Comparison of ENCODE assay signal across 16 cellular contexts in the genomic region with DNA sequence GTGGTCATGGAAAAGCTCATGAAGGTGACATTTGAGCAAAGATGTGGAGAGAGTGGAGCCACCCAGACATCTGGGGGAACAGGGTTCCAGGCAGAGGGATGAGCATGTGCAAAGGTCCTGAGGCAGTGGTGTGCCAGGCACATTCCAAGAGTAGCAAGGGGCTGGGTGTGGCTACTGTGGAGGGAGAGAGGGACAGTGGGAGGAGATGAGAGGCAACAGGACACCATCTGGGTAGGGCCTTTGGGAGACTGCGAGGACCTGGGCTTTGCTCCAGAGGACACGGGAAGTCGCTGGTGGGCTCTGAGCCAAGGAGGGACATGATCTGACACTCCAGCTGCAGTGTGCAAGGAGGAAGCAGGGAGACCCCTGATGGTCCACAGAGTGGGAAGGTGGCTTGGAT. TPM values are rescaled to one million over a fixed set of nuclear protein-coding genes. Genes with fewer than 3 reads are reported as not detected.
DNase-seq lines count a peak whose midpoint lies in the region; ATAC-seq and TF ChIP-seq lines count a peak whose summit lies in the region.
"Had no signal": no experiment of that assay in that cellular context is flagged by ENCODE, and none has a peak within 500 bp of the region (broad histone marks: within the 10 kb centered on the region; RNA-seq: fewer than 3 reads in every experiment).

No MANE protein-coding gene starts in this region.

- peaks cover 13% of the 10 kb centered on the region for H3F3A ChIP-seq in GM23248 (ENCODE audit: insufficient read depth)

- H3K4me1 ChIP-seq in GM23248 (ENCODE audit: insufficient read depth) (peaks cover 24% of the 10 kb centered on the region), adipocyte (ENCODE audit: control insufficient read depth, insufficient read depth, low read length) (peaks cover 54% of the 10 kb centered on the region), skeletal muscle tissue (ENCODE audit: control insufficient read depth in 3 of 3, insufficient read depth in 3 of 3, low read length in 3 of 3) (peaks cover 18 to 22% (median 19%) of the 10 kb centered on the region in 3 donors), prostate gland (replicated peaks) (peaks cover 3% of the 10 kb centered on the region)

- no peaks in the 10 kb centered on the region for H3K79me2 ChIP-seq in GM23248 (ENCODE audit: insufficient read depth)

- H3K36me3 ChIP-seq in GM23248 (ENCODE audit: low read depth) (no peaks in the 10 kb centered on the region), adipocyte (ENCODE audit: control insufficient read depth, insufficient read depth, low read length, severe bottlenecking) (no peaks in the 10 kb centered on the region), skeletal muscle tissue (ENCODE audit: control insufficient read depth in 3 of 3, insufficient read depth in 3 of 3, low read length in 3 of 3) (peaks cover 0 to 2% (median 0%) of the 10 kb centered on the region in 3 donors), prostate gland (no peaks in the 10 kb centered on the region)
- H3K36me3 ChIP-seq: thoracic aorta had no signal

- intact Hi-C loops in left ventricle myocardium superior (cut with micrococcal nuclease) (no loop called here), prostate gland (cut with DNase I) (no loop called here)

- peak overlapping the region; percentile 86 for H3K27ac ChIP-seq in GM23248
- peak overlapping the region; percentile 75 for H3K27ac ChIP-seq in skeletal muscle tissue (ENCODE audit: low read depth, low read length)
- no peak overlapping the region for H3K27ac ChIP-seq in prostate gland
- H3K27ac ChIP-seq: thoracic aorta had no signal

- in situ Hi-C loops in GM23248 (cut with MboI): no loop called here

- H3K9me3 ChIP-seq in GM23248 (ENCODE audit: low read depth) (no peaks in the 10 kb centered on the region), adipocyte (ENCODE audit: control insufficient read depth, low read length) (peaks cover 2% of the 10 kb centered on the region), skeletal muscle tissue (ENCODE audit: control insufficient read depth in 3 of 3, low read length in 3 of 3) (no peaks in the 10 kb centered on the region), prostate gland (no peaks in the 10 kb centered on the region)
- H3K9me3 ChIP-seq: thoracic aorta had no signal

- TF ChIP-seq POLR2A in prostate gland (IDR thresholded peaks at IDR 0.05): no peak

- DNase-seq in GM23248 (no peak), adipocyte (ENCODE audit: low read depth) (no peak), left ventricle myocardium superior (peak; percentile 84), prostate gland (ENCODE audit: low spot score) (no peak), D341Med (ENCODE audit: low spot score) (no peak)
- DNase-seq: activated CD4-positive, alpha-beta T cell treated with anti-CD3 and anti-CD28 coated beads, Interleukin-2, amount 50 U/mL, for 4 hours; activated T-cell treated with anti-CD3 and anti-CD28 coated beads, Interleukin-2, amount 50 U/mL, for 1 hour; MM.1S; NCI-H2081 treated with DMSO at 0.1 percent for 48 hours; retina; stimulated activated CD4-positive, alpha-beta T cell treated with anti-CD3 and anti-CD28 coated beads, Interleukin-2, amount 100 ng/mL, for 48 hours had no signal

- WGBS in GM23248 (ENCODE audit: low coverage in 1 of 2, low lambda C conversion rate in 2 of 2, missing lambda C conversion rate in 2 of 2), 2 experiments: 11 to 31% methylated on average over 3 of the region's 3 CpGs
- 24% methylated on average over 3 of the region's 3 CpGs for WGBS in prostate gland

- H3K27me3 ChIP-seq in GM23248 (replicated peaks; ENCODE audit: insufficient read depth) (no peaks in the 10 kb centered on the region), adipocyte (replicated peaks; ENCODE audit: control insufficient read depth, insufficient read depth, low read length) (no peaks in the 10 kb centered on the region), skeletal muscle tissue (ENCODE audit: control insufficient read depth in 3 of 3, insufficient read depth in 3 of 3, low read length in 3 of 3) (no peaks in the 10 kb centered on the region), prostate gland (replicated peaks; ENCODE audit: insufficient read depth) (no peaks in the 10 kb centered on the region)

- H3K9me2 ChIP-seq in GM23248 (ENCODE audit: insufficient read depth): no peaks in the 10 kb centered on the region

- H3K9ac ChIP-seq in GM23248 (peak overlapping the region; percentile 67), adipocyte (ENCODE audit: low read length) (peak overlapping the region; percentile 52), skeletal muscle tissue (ENCODE audit: low read depth in 1 of 3, low read length in 3 of 3) (peak overlapping the region in 1 of 3 donors; percentile 33)

- ATAC-seq in left ventricle myocardium superior (peak; percentile 44), HG02884 (IDR thresholded peaks at IDR 0.05; ENCODE audit: unreplicated experiment) (no peak), HG03159 (IDR thresholded peaks at IDR 0.05; ENCODE audit: unreplicated experiment) (no peak)
- ATAC-seq: HCT116 had no signal

- peak overlapping the region; percentile 69 for H2AFZ ChIP-seq in GM23248

- H4K20me1 ChIP-seq in GM23248 (ENCODE audit: insufficient read depth): no peaks in the 10 kb centered on the region

- TF ChIP-seq CTCF in prostate gland (IDR thresholded peaks at IDR 0.05): no peak

- H3K4me3 ChIP-seq in GM23248: no peak overlapping the region
- peak overlapping the region; percentile 50 for H3K4me3 ChIP-seq in adipocyte (ENCODE audit: low read length)
- no peak overlapping the region for H3K4me3 ChIP-seq in skeletal muscle tissue (ENCODE audit: low read length in 3 of 3)
- H3K4me3 ChIP-seq in prostate gland: no peak overlapping the region
- H3K4me3 ChIP-seq: thoracic aorta had no signal

- no peak overlapping the region for H3K4me2 ChIP-seq in GM23248 (ENCODE audit: unreplicated experiment)

RNA-seq across cellular contexts. Expression of gene MED9, which starts 56.8 kb away (rescaled TPM):
- 9.6 and 10.3 TPM in 2 replicates for total RNA-seq in GM23248 (2014; rRNA removed; shearing (Covaris generic))
- polyA plus RNA-seq in GM23248 (2016; fragmentation: Nextera tagmentation; extraction: Ambion mirVana): 9.8 and 10.0 TPM in 2 replicates
- 42.0 TPM for total RNA-seq in left ventricle myocardium superior
- 12.5 TPM for total RNA-seq in skeletal muscle tissue
- 10 to 100 TPM; 27.8 to 31.7 TPM for total RNA-seq in prostate gland

Comparison
In these comparisons a context has a peak if more than half of its experiments do, and no peak if none do; other contexts are left out.
1. H3K27ac ChIP-seq: peak in GM23248 (single experiment) and skeletal muscle tissue (single experiment); none in prostate gland (0 of 2).